In genomic region chr14:103334644-103335603, GRCh38 we compare ENCODE assay signal across 1 cellular context.
TF ChIP-seq lines count a peak whose summit lies in the region.

No MANE protein-coding gene starts in this region.

TF ChIP-seq in A549, 52 proteins besides CTCF, POLR2A, EP300 and RAD21 (continued from another document):
- TF ChIP-seq ATOH8 (CRISPR knock-in tag; IDR thresholded peaks at IDR 0.05; ENCODE audit: low read depth) (no peak), HOXB5 (CRISPR knock-in tag; IDR thresholded peaks at IDR 0.05) (no peak), FOSL2 (IDR thresholded peaks at IDR 0.05) (peak; percentile 62; the same call in 1 of the 2 replicates), FOSL2 (CRISPR knock-in tag; IDR thresholded peaks at IDR 0.05) (peak; percentile 84), HES2 (IDR thresholded peaks at IDR 0.05) (no peak), POLR2AphosphoS2 (conservative IDR thresholded peaks at IDR 0.05; ENCODE audit: low read length) (0 out of 2 replicates have a peak, but pooled peaks have one; percentile 39), HEYL (CRISPR knock-in tag; IDR thresholded peaks at IDR 0.05) (no peak)
